ENCODE assay signal across 30 cellular contexts in genomic region chr12:54861927-54862326, GRCh38. TPM values are rescaled to one million over a fixed set of nuclear protein-coding genes. Genes with fewer than 3 reads are reported as not detected.
"Had no signal": no experiment of that assay in that cellular context is flagged by ENCODE, and none has a peak within 500 bp of the region (broad histone marks: within the 10 kb centered on the region; RNA-seq: fewer than 3 reads in every experiment).

No MANE protein-coding gene starts in this region.

- H3K9me3 Mint-ChIP-seq: stimulated activated effector memory CD8-positive, alpha-beta T cell treated with anti-CD3 and anti-CD28 coated beads, Interleukin-12 subunit alpha, Interleukin-12 subunit beta, amount 100 ng/mL, for 72 hours; stimulated activated naive CD8-positive, alpha-beta T cell treated with anti-CD3 and anti-CD28 coated beads, Interleukin-15, Interleukin-2, amounts not matched to agents 100 ng/mL and 50 ng/mL, for 24 hours; type B pancreatic cell had no signal

- ATAC-seq: stimulated activated effector memory CD8-positive, alpha-beta T cell treated with anti-CD3 and anti-CD28 coated beads, Interleukin-12 subunit alpha, Interleukin-12 subunit beta, amount 100 ng/mL, for 72 hours; stimulated activated memory B cell treated with anti-CD40 and anti-IgM and Interleukin-4, amounts not matched to agents 10 μg/mL and 1 μg/mL and 100 μg/mL, for 72 hours; stimulated activated naive B cell treated with anti-CD40 and anti-IgM and Interleukin-4, amounts not matched to agents 10 μg/mL and 1 μg/mL and 100 μg/mL, for 72 hours; upper lobe of right lung had no signal

- H3K36me3 Mint-ChIP-seq: stimulated activated effector memory CD8-positive, alpha-beta T cell treated with anti-CD3 and anti-CD28 coated beads, Interleukin-12 subunit alpha, Interleukin-12 subunit beta, amount 100 ng/mL, for 72 hours; stimulated activated memory B cell treated with anti-CD40 and anti-IgM and Interleukin-4, amounts not matched to agents 10 μg/mL and 1 μg/mL and 100 μg/mL, for 72 hours; stimulated activated naive B cell treated with anti-CD40 and anti-IgM and Interleukin-4, amounts not matched to agents 10 μg/mL and 1 μg/mL and 100 μg/mL, for 72 hours; type B pancreatic cell had no signal

- H3K27ac Mint-ChIP-seq: stimulated activated effector memory CD8-positive, alpha-beta T cell treated with anti-CD3 and anti-CD28 coated beads, Interleukin-12 subunit alpha, Interleukin-12 subunit beta, amount 100 ng/mL, for 72 hours; stimulated activated memory B cell treated with anti-CD40 and anti-IgM and Interleukin-4, amounts not matched to agents 10 μg/mL and 1 μg/mL and 100 μg/mL, for 72 hours; stimulated activated naive B cell treated with anti-CD40 and anti-IgM and Interleukin-4, amounts not matched to agents 10 μg/mL and 1 μg/mL and 100 μg/mL, for 72 hours; stimulated activated naive CD8-positive, alpha-beta T cell treated with anti-CD3 and anti-CD28 coated beads, Interleukin-15, Interleukin-2, amounts not matched to agents 100 ng/mL and 50 ng/mL, for 24 hours; type B pancreatic cell had no signal

- H3K4me3 Mint-ChIP-seq: stimulated activated effector memory CD8-positive, alpha-beta T cell treated with anti-CD3 and anti-CD28 coated beads, Interleukin-12 subunit alpha, Interleukin-12 subunit beta, amount 100 ng/mL, for 72 hours; stimulated activated memory B cell treated with anti-CD40 and anti-IgM and Interleukin-4, amounts not matched to agents 10 μg/mL and 1 μg/mL and 100 μg/mL, for 72 hours; stimulated activated naive B cell treated with anti-CD40 and anti-IgM and Interleukin-4, amounts not matched to agents 10 μg/mL and 1 μg/mL and 100 μg/mL, for 72 hours; stimulated activated naive CD8-positive, alpha-beta T cell treated with anti-CD3 and anti-CD28 coated beads, Interleukin-15, Interleukin-2, amounts not matched to agents 100 ng/mL and 50 ng/mL, for 24 hours; type B pancreatic cell had no signal

- DNase-seq: stimulated activated CD4-positive, alpha-beta T cell treated with anti-CD3 and anti-CD28 coated beads, Interleukin-2, amount 100 ng/mL, for 24 hours; stimulated activated CD4-positive, alpha-beta T cell treated with anti-CD3 and anti-CD28 coated beads, Interleukin-2, amount 100 ng/mL, for 48 hours; stimulated activated CD4-positive, alpha-beta T cell treated with anti-CD3 and anti-CD28 coated beads, Interleukin-4, amount 100 ng/mL, for 1 hour; stimulated activated CD4-positive, alpha-beta T cell treated with anti-CD3 and anti-CD28 coated beads, Interleukin-4, amount 100 ng/mL, for 24 hours; stimulated activated CD4-positive, alpha-beta T cell treated with anti-CD3 and anti-CD28 coated beads, Interleukin-4, amount 100 ng/mL, for 4 hours; stimulated activated CD8-positive, alpha-beta memory T cell treated with anti-CD3 and anti-CD28 coated beads, Interleukin-4, amount 100 ng/mL, for 48 hours; stimulated activated naive B cell treated with anti-CD40 and anti-IgM and Interleukin-4, amounts not matched to agents 10 μg/mL and 1 μg/mL and 100 μg/mL, for 72 hours; stimulated activated naive CD4-positive, alpha-beta T cell; stimulated activated naive CD4-positive, alpha-beta T cell treated with Interleukin-2 at 50 U/mL for 16 hours; stomach; substantia nigra; testis; thyroid gland; tibial artery; transverse colon; trophoblast cell; upper lobe of left lung; upper lobe of right lung; uterus had no signal

- H3K4me1 Mint-ChIP-seq: stimulated activated memory B cell treated with anti-CD40 and anti-IgM and Interleukin-4, amounts not matched to agents 10 μg/mL and 1 μg/mL and 100 μg/mL, for 72 hours had no signal

RNA-seq across cellular contexts. Expression of gene MUCL1, which starts 7.6 kb away (rescaled TPM):
- total RNA-seq: stomach, subcutaneous adipose tissue, temporal lobe, thoracic aorta, thyroid gland, tibial nerve, transverse colon, upper lobe of left lung, upper lobe of right lung, ureter, urinary bladder, uterus, vagina had no signal
